13 cellular contexts compared by ENCODE assay signal in the genomic region with DNA sequence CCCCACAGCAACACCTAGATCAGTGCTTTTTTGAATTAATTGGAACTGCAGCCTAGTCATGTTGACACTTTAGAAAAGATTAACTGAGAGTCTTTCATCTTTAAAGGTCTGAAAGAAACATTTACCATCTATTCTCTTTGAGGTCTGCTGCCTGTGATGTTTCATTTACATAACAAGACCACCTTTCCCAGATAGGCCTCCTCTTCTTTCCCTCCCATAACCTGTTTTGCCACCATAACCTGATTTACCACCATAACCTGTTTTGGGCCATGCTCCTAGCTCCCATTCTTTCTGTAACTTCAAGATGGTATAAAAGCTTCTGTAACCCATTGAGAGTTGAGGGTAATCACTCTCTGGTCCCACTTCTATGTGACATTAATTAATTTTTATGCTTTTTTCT.
DNase-seq lines count a peak whose midpoint lies in the region; FAIRE-seq and TF ChIP-seq lines count a peak whose summit lies in the region.
"Had no signal": no experiment of that assay in that cellular context is flagged by ENCODE, and none has a peak within 500 bp of the region (broad histone marks: within the 10 kb centered on the region; RNA-seq: fewer than 3 reads in every experiment).

No MANE protein-coding gene starts in this region.

- no peaks in the 10 kb centered on the region for H3K27me3 ChIP-seq in H1 (replicated peaks in 1 of 4; ENCODE audit: control insufficient read depth in 3 of 4, extremely low read depth in 1 of 4, insufficient read depth in 3 of 4, low read length in 3 of 4)
- H3K27me3 ChIP-seq in right atrium auricular region, result no peaks in the 10 kb centered on the region
- H3K27me3 ChIP-seq: BLaER1 had no signal

- H2AFZ ChIP-seq in H1 (ENCODE audit: low read length), result no peak overlapping the region

- TF ChIP-seq POLR2A in H1 (IDR thresholded peaks at IDR 0.05; ENCODE audit: control extremely low read depth in 1 of 2, low read depth in 2 of 2, low read length in 2 of 2), result no peak

- no peak overlapping the region for H3K4ac ChIP-seq in H1 (replicated peaks; ENCODE audit: insufficient read length, low read depth, low read length)

- DNase-seq in ELF-1 (ENCODE audit: low read depth, low spot score) (peak; percentile 83), H1 (ENCODE audit: low read depth in 1 of 2, low spot score in 2 of 2) (no peak), iPS DF 4.7 (ENCODE audit: extremely low read depth, low spot score) (peak; percentile 51), progenitor cell of endocrine pancreas (ENCODE audit: low spot score, unreplicated experiment) (no peak), NCI-H774 (lab: John Stamatoyannopoulos, UW) (no peak), right atrium auricular region (ENCODE audit: low spot score) (no peak), NOMO-1 treated with DMSO at 0.1 percent for 48 hours (lab: John Stamatoyannopoulos, UW; ENCODE audit: unreplicated experiment) (no peak)
- DNase-seq: AML-193, DMS53, H9 had no signal

- H2BK20ac ChIP-seq in H1 (ENCODE audit: low read length), result no peak overlapping the region

- no peaks in the 10 kb centered on the region for H3K36me3 Mint-ChIP-seq in progenitor cell of endocrine pancreas (ENCODE audit: insufficient read depth)

- H3K23ac ChIP-seq in H1 (ENCODE audit: insufficient read length), result no peak overlapping the region

- TF ChIP-seq RAD21 in H1 (IDR thresholded peaks at IDR 0.05 in 1 of 2, conservative IDR thresholded peaks at IDR 0.05 in 1 of 2; ENCODE audit: low read depth in 2 of 2, low read length in 2 of 2), result no peak

- no peak overlapping the region for H2BK5ac ChIP-seq in H1 (ENCODE audit: low read depth, low read length)

- CTCF ChIA-PET in H1 (lab: Charles Lee; ENCODE audit: partially characterized antibody), result no interaction called here

- H3K27me3 Mint-ChIP-seq in progenitor cell of endocrine pancreas, result peaks cover 21% of the 10 kb centered on the region
- H3K27me3 Mint-ChIP-seq: IgD-negative memory B cell had no signal

- TF ChIP-seq EP300 in H1 (IDR thresholded peaks at IDR 0.05; ENCODE audit: borderline replicate concordance in 1 of 2, low read depth in 2 of 2, low read length in 2 of 2), result peak in 1 of 2 experiments; percentile 27; a peak in 1 of 3 replicates

- no peak for FAIRE-seq in H1 (lab: Jason Lieb, UNC)

- H4K20me1 ChIP-seq in H1 (replicated peaks in 1 of 2; ENCODE audit: control insufficient read depth in 1 of 2, insufficient read depth in 2 of 2, low read length in 2 of 2), result no peaks in the 10 kb centered on the region
- H4K20me1 ChIP-seq: BLaER1 had no signal

- H2AK5ac ChIP-seq in H1 (ENCODE audit: low read depth, low read length), result no peak overlapping the region

- H3K27ac ChIP-seq in H1 (ENCODE audit: low read depth, low read length), result no peak overlapping the region
- no peak overlapping the region for H3K27ac ChIP-seq in right atrium auricular region
- H3K27ac ChIP-seq: 22Rv1, BLaER1 had no signal

- H3K18ac ChIP-seq in H1 (ENCODE audit: extremely low read depth, low read length), result no peak overlapping the region

- TF ChIP-seq CTCF in H1 (IDR thresholded peaks at IDR 0.05; ENCODE audit: control extremely low read depth in 1 of 3, insufficient read depth in 1 of 3, low read depth in 1 of 3, low read length in 3 of 3) (no peak), progenitor cell of endocrine pancreas (IDR thresholded peaks at IDR 0.05; ENCODE audit: unreplicated experiment) (no peak), right atrium auricular region (IDR thresholded peaks at IDR 0.05) (no peak)

- H4K91ac ChIP-seq in H1 (replicated peaks; ENCODE audit: insufficient read length, low read length), result no peak overlapping the region

- H3K14ac ChIP-seq in H1 (ENCODE audit: insufficient read length), result no peak overlapping the region

- no peak overlapping the region for H3K4me3 Mint-ChIP-seq in progenitor cell of endocrine pancreas (ENCODE audit: low read depth)
- H3K4me3 Mint-ChIP-seq: IgD-negative memory B cell had no signal

- no peaks in the 10 kb centered on the region for H3K79me1 ChIP-seq in H1 (ENCODE audit: low read depth, low read length)

- H3K4me2 ChIP-seq in H1 (ENCODE audit: insufficient read depth in 1 of 2, low read depth in 2 of 2, low read length in 2 of 2), result peak overlapping the region; percentile 28 to 30; a peak in 1 of 4 replicates
- H3K4me2 ChIP-seq: BLaER1 had no signal

- H4K8ac ChIP-seq in H1 (ENCODE audit: extremely low read depth, insufficient read depth, low read length), result no peak overlapping the region

- POLR2A ChIA-PET in H1 (lab: Charles Lee; ENCODE audit: partially characterized antibody), result no interaction called here

- H3K4me1 ChIP-seq in H1 (replicated peaks in 1 of 4; ENCODE audit: control insufficient read depth in 3 of 4, insufficient read depth in 4 of 4, low read length in 3 of 4) (peaks cover 0 to 8% (median 3%) of the 10 kb centered on the region in 4 experiments; a peak in 4 of 7 replicates), right atrium auricular region (no peaks in the 10 kb centered on the region)
- H3K4me1 ChIP-seq: BLaER1 had no signal

- no peak overlapping the region for H3K56ac ChIP-seq in H1 (replicated peaks; ENCODE audit: insufficient read length, low read depth, low read length)

- no peak overlapping the region for H2BK12ac ChIP-seq in H1 (ENCODE audit: low read depth, low read length)

- no peak overlapping the region for H2BK15ac ChIP-seq in H1 (ENCODE audit: low read length)

- no peak overlapping the region for H3K9ac ChIP-seq in H1 (replicated peaks in 1 of 4; ENCODE audit: extremely low read depth in 1 of 4, low read depth in 3 of 4, low read length in 3 of 4)
- H3K9ac ChIP-seq: BLaER1 had no signal

- H3K23me2 ChIP-seq in H1 (ENCODE audit: low read depth, low read length), result no peaks in the 10 kb centered on the region

- H2BK120ac ChIP-seq in H1 (replicated peaks; ENCODE audit: low read depth, low read length), result no peak overlapping the region

- no peaks in the 10 kb centered on the region for H3K36me3 ChIP-seq in H1 (ENCODE audit: control insufficient read depth in 2 of 4, insufficient read depth in 4 of 4, low read length in 3 of 4)
- H3K36me3 ChIP-seq in right atrium auricular region, result no peaks in the 10 kb centered on the region
- H3K36me3 ChIP-seq: BLaER1 had no signal

- H4K5ac ChIP-seq in H1 (ENCODE audit: insufficient read length, low read depth, low read length), result no peak overlapping the region

- peaks cover 15% of the 10 kb centered on the region for H3K4me1 Mint-ChIP-seq in progenitor cell of endocrine pancreas (ENCODE audit: low read depth)
- H3K4me1 Mint-ChIP-seq: IgD-negative memory B cell had no signal

- no peaks in the 10 kb centered on the region for H3K9me3 ChIP-seq in H1 (ENCODE audit: insufficient read depth in 2 of 2, low read depth in 1 of 2, low read length in 1 of 2)
- no peaks in the 10 kb centered on the region for H3K9me3 ChIP-seq in right atrium auricular region

- H3K9me3 Mint-ChIP-seq in progenitor cell of endocrine pancreas (ENCODE audit: low read depth), result no peaks in the 10 kb centered on the region

- peak overlapping the region; percentile 18 for H3K27ac Mint-ChIP-seq in progenitor cell of endocrine pancreas
- H3K27ac Mint-ChIP-seq: IgD-negative memory B cell had no signal

- peak overlapping the region in 1 of 4 experiments; percentile 6; a peak in 1 of 8 replicates for H3K4me3 ChIP-seq in H1 (ENCODE audit: extremely low read depth in 1 of 4, insufficient read depth in 2 of 4, low read depth in 3 of 4, low read length in 4 of 4)
- H3K4me3 ChIP-seq in right atrium auricular region, result no peak overlapping the region
- H3K4me3 ChIP-seq: BLaER1 had no signal

- H3K79me2 ChIP-seq in H1 (ENCODE audit: control insufficient read depth in 1 of 2, insufficient read depth in 2 of 2, low read length in 2 of 2), result no peaks in the 10 kb centered on the region

TF ChIP-seq in H1, 55 proteins besides CTCF, POLR2A, EP300 and RAD21:
- TF ChIP-seq FOSL1 (IDR thresholded peaks at IDR 0.05; ENCODE audit: insufficient read depth, low read depth, low read length), result no peak
- TF ChIP-seq, protein P1, sequence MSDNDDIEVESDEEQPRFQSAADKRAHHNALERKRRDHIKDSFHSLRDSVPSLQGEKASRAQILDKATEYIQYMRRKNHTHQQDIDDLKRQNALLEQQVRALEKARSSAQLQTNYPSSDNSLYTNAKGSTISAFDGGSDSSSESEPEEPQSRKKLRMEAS (IDR thresholded peaks at IDR 0.05), result peak; percentile 46; the same call in 1 of the 2 replicates
- TF ChIP-seq, protein P2, sequence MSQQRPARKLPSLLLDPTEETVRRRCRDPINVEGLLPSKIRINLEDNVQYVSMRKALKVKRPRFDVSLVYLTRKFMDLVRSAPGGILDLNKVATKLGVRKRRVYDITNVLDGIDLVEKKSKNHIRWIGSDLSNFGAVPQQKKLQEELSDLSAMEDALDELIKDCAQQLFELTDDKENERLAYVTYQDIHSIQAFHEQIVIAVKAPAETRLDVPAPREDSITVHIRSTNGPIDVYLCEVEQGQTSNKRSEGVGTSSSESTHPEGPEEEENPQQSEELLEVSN (IDR thresholded peaks at IDR 0.05), result peak; percentile 58; the same call in 1 of the 2 replicates
- no peak for TF ChIP-seq CHD1 (IDR thresholded peaks at IDR 0.05; ENCODE audit: low read depth, low read length)
- peak; percentile 49 for TF ChIP-seq BCL11A (IDR thresholded peaks at IDR 0.05; ENCODE audit: low read depth in 2 of 2, low read length in 2 of 2)
- TF ChIP-seq NANOG (IDR thresholded peaks at IDR 0.05; ENCODE audit: insufficient read depth, low read depth, low read length, poor library complexity, severe bottlenecking), result peak; percentile 54
- peak; percentile 58 for TF ChIP-seq YY1 (IDR thresholded peaks at IDR 0.05; ENCODE audit: low read depth, low read length)
- TF ChIP-seq POU5F1 (IDR thresholded peaks at IDR 0.05; ENCODE audit: low read depth, low read length), result peak; percentile 61; the same call in 1 of the 2 replicates
- no peak for TF ChIP-seq POLR2AphosphoS5 (IDR thresholded peaks at IDR 0.05; ENCODE audit: low read depth, low read length)
- TF ChIP-seq CBX8 (IDR thresholded peaks at IDR 0.05; ENCODE audit: borderline replicate concordance, low read depth, low read length), result no peak
- TF ChIP-seq SP1 (IDR thresholded peaks at IDR 0.05; ENCODE audit: low read depth, low read length), result peak; percentile 72; the same call in 1 of the 2 replicates
- TF ChIP-seq TBP (IDR thresholded peaks at IDR 0.05; ENCODE audit: low read depth, low read length), result no peak

Comparison
In these comparisons a context has a peak if more than half of its experiments do, and no peak if none do; other contexts are left out.
1. DNase-seq: peak in ELF-1 (single experiment) and iPS DF 4.7 (single experiment); none in H1 (0 of 2), progenitor cell of endocrine pancreas (single experiment), NCI-H774 (single experiment), right atrium auricular region (single experiment) and NOMO-1 treated with DMSO at 0.1 percent for 48 hours (single experiment).